In the genomic region with DNA sequence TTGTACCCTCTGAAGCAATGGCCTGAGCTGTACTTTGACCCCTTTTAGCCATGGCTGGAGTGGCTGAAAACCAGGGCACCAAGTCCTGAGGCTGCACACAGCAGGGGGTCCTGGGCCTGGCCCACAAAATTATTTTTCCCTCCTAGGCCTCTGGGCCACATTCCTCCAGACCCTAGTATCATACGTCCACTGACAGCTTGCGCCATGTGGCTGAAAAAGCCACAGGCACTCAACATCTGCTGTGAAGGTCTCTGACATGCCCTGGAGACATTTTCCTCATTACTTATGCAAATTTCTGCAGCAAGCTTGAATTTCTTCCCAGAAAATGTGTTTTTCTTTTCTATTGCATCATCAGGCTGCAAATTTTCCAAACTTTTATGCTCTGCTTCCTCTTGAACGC, we compare ENCODE assay signal across 7 cellular contexts.
A peak's percentile ranks its signal among the peaks of the same experiment; 100 is the strongest.
DNase-seq lines count a peak whose midpoint lies in the region; ATAC-seq and TF ChIP-seq lines count a peak whose summit lies in the region.
"Not testable (repeated sequence)": the region's sequence is repeated elsewhere in the genome, so short reads cannot be mapped to it uniquely, and the experiment has no call there.

No MANE protein-coding gene starts in this region.

- not testable (repeated sequence) for H3K4me3 ChIP-seq in BJ (ENCODE audit: low read depth, low read length); foreskin fibroblast (ENCODE audit: low read depth in 1 of 2, low read length in 2 of 2)

- intact Hi-C loops in left cardiac atrium (cut with DNase I) = not testable (repeated sequence)

- peak; percentile 48 to 73 for ATAC-seq in left cardiac atrium

- POLR2A ChIA-PET in BJ (lab: Charles Lee) = not testable (repeated sequence)

- peak; percentile 62 for DNase-seq in BJ (ENCODE audit: low read depth)
- peak; percentile 46 for DNase-seq in EL
- DNase-seq in NCI-H69 (lab: John Stamatoyannopoulos, UW) = peak; percentile 9
- DNase-seq in astrocyte of the hippocampus (ENCODE audit: low read depth, low spot score) = peak; percentile 13
- DNase-seq in foreskin fibroblast = peak; percentile 44 to 64
- DNase-seq in left cardiac atrium = not testable (repeated sequence)
- DNase-seq in renal cortical epithelial cell (ENCODE audit: low read depth) = peak; percentile 82

- H3K36me3 ChIP-seq in BJ (ENCODE audit: control insufficient read depth, insufficient read depth, low read length) = not testable (repeated sequence)

- not testable (repeated sequence) for TF ChIP-seq CTCF in BJ (IDR thresholded peaks at IDR 0.05; ENCODE audit: insufficient read depth, low read depth, low read length); foreskin fibroblast (IDR thresholded peaks at IDR 0.05; ENCODE audit: low read depth, low read length)

- CTCF ChIA-PET in BJ (lab: Yijun Ruan, JAX) = not testable (repeated sequence)

- not testable (repeated sequence) for H3K27me3 ChIP-seq in BJ (ENCODE audit: control insufficient read depth, insufficient read depth, low read length)
